Comparison of ENCODE assay signal across 8 cellular contexts in genomic region chr19:55647732-55648656, GRCh38. TPM values are rescaled to one million over a fixed set of nuclear protein-coding genes. Genes with fewer than 3 reads are reported as not detected.
DNase-seq lines count a peak whose midpoint lies in the region; ATAC-seq lines count a peak whose summit lies in the region.

CCDC106 (plus strand) TSS chr19:55648212; CDS start chr19:55649047, 835 bp downstream.

- H3K36me3 Mint-ChIP-seq in naive thymus-derived CD4-positive, alpha-beta T cell = peaks cover 0 to 14% (median 0%) of the 10 kb centered on the region in 5 donors

- DNase-seq in D341Med (ENCODE audit: low spot score) = peak; percentile 86
- DNase-seq in NCI-H748 treated with DMSO at 0.1 percent for 48 hours (lab: John Stamatoyannopoulos, UW) = peak; percentile 33
- DNase-seq in activated gamma-delta T cell treated with Interleukin-2 at 50 U/mL for 16 hours = peak; percentile 43
- peak; percentile 27 for DNase-seq in fibroblast of the conjunctiva (ENCODE audit: low read depth)
- peak; percentile 42 to 66 (median 61) for DNase-seq in naive thymus-derived CD4-positive, alpha-beta T cell
- DNase-seq in ureter (ENCODE audit: low spot score) = peak; percentile 62
- DNase-seq in DMS153 treated with DMSO at 0.1 percent for 48 hours (lab: John Stamatoyannopoulos, UW; ENCODE audit: unreplicated experiment) = no peak

- no peaks in the 10 kb centered on the region for H3K27me3 Mint-ChIP-seq in naive thymus-derived CD4-positive, alpha-beta T cell

- no peaks in the 10 kb centered on the region for H3K9me3 Mint-ChIP-seq in naive thymus-derived CD4-positive, alpha-beta T cell

- peak within 1 kb of the TSS; percentile 75 for H3K4me3 ChIP-seq in naive thymus-derived CD4-positive, alpha-beta T cell (ENCODE audit: low read length)

- no peaks in the 10 kb centered on the region for H3K9me3 ChIP-seq in naive thymus-derived CD4-positive, alpha-beta T cell (ENCODE audit: control insufficient read depth in 2 of 3, low read length in 3 of 3)

- no peaks in the 10 kb centered on the region for H3K27me3 ChIP-seq in naive thymus-derived CD4-positive, alpha-beta T cell (ENCODE audit: control insufficient read depth in 2 of 2, insufficient read depth in 2 of 2, low read length in 2 of 2)

- intact Hi-C loops in naive thymus-derived CD4-positive, alpha-beta T cell (cut with micrococcal nuclease) = no loop called here

- peaks cover 0 to 14% (median 0%) of the 10 kb centered on the region in 3 experiments for H3K36me3 ChIP-seq in naive thymus-derived CD4-positive, alpha-beta T cell (ENCODE audit: control insufficient read depth in 2 of 3, insufficient read depth in 3 of 3, low read length in 3 of 3)

- CTCF ChIA-PET in naive thymus-derived CD4-positive, alpha-beta T cell (lab: Charles Lee) = interaction anchor here (1.0 to 2.7 kb wide), 5 partner anchors 8 to 15 kb away, joined by 3 to 17 read pairs (median 6); no protein-coding TSS in a partner anchor

- peak within 1 kb of the TSS; percentile 83 to 91 (median 89) for H3K4me3 Mint-ChIP-seq in naive thymus-derived CD4-positive, alpha-beta T cell

- H3K27ac Mint-ChIP-seq in naive thymus-derived CD4-positive, alpha-beta T cell = peak within 1 kb of the TSS; percentile 55 to 91 (median 83)

- H3K27ac ChIP-seq in naive thymus-derived CD4-positive, alpha-beta T cell (ENCODE audit: low read depth, low read length) = peak within 1 kb of the TSS; percentile 76

- ATAC-seq in HG02759 (IDR thresholded peaks at IDR 0.05; ENCODE audit: unreplicated experiment) = peak; percentile 40
- peak; percentile 51 for ATAC-seq in naive thymus-derived CD4-positive, alpha-beta T cell

- H3K4me1 Mint-ChIP-seq in naive thymus-derived CD4-positive, alpha-beta T cell = peaks cover 20 to 53% (median 40%) of the 10 kb centered on the region in 7 donors

- POLR2A ChIA-PET in naive thymus-derived CD4-positive, alpha-beta T cell (lab: Charles Lee) = interaction anchor here (0.5 to 9.2 kb wide), 7 partner anchors 8 to 1181 kb away, joined by 3 to 154 read pairs (median 3); no protein-coding TSS in a partner anchor

- peaks cover 19 to 22% of the 10 kb centered on the region in 2 donors for H3K4me1 ChIP-seq in naive thymus-derived CD4-positive, alpha-beta T cell (ENCODE audit: control insufficient read depth in 2 of 2, insufficient read depth in 2 of 2, low read length in 2 of 2)

RNA-seq across cellular contexts. Expression of gene CCDC106, which starts in this region (rescaled TPM):
- 1 to 10 TPM; 3.4 to 9.6 (median 4.0) TPM for total RNA-seq in naive thymus-derived CD4-positive, alpha-beta T cell
- polyA plus RNA-seq in naive thymus-derived CD4-positive, alpha-beta T cell = 1 to 10 TPM; 2.1 to 2.7 TPM
- 12.3 TPM for total RNA-seq in ureter
